13 cellular contexts compared by ENCODE assay signal in genomic region chr17:1630662-1631061, GRCh38. TPM values are rescaled to one million over a fixed set of nuclear protein-coding genes. Genes with fewer than 3 reads are reported as not detected.
DNase-seq lines count a peak whose midpoint lies in the region; ATAC-seq, FAIRE-seq and TF ChIP-seq lines count a peak whose summit lies in the region.
"Had no signal": no experiment of that assay in that cellular context is flagged by ENCODE, and none has a peak within 500 bp of the region (broad histone marks: within the 10 kb centered on the region; RNA-seq: fewer than 3 reads in every experiment).

No MANE protein-coding gene starts in this region.

- CTCF ChIA-PET in CD8-positive, alpha-beta memory T cell (lab: Charles Lee) = interaction anchor here (0.6 to 5.7 kb wide), 15 partner anchors 8 to 269 kb away, joined by 3 to 49 read pairs (median 3); partner anchors contain the start of genes INPP5K, RILP and SCARF1

- H3K4me1 ChIP-seq in CD8-positive, alpha-beta memory T cell (ENCODE audit: insufficient read depth, low read length) = peaks cover 17% of the 10 kb centered on the region
- peaks cover 0 to 36% (median 9%) of the 10 kb centered on the region in 3 donors for H3K4me1 ChIP-seq in gastroesophageal sphincter

- peak; percentile 71 for DNase-seq in A172 (ENCODE audit: low spot score)
- no peak for DNase-seq in CD8-positive, alpha-beta memory T cell
- DNase-seq in NOMO-1 treated with dmso at 0.1 percent for 144 hours (lab: John Stamatoyannopoulos, UW; ENCODE audit: unreplicated experiment) = peak; percentile 14
- no peak for DNase-seq in immature natural killer cell
- DNase-seq in frontal cortex (ENCODE audit: low spot score in 2 of 2) = no peak
- DNase-seq in stimulated activated CD4-positive, alpha-beta T cell treated with anti-CD3 and anti-CD28 coated beads, Interleukin-4, amount 100 ng/mL, for 24 hours = no peak
- DNase-seq in stimulated activated CD4-positive, alpha-beta T cell treated with anti-CD3 and anti-CD28 coated beads, Interleukin-4, amount 100 ng/mL, for 1 hour = no peak
- DNase-seq: NCI-H510A treated with DMSO at 0.1 percent for 48 hours had no signal

- H3K27me3 ChIP-seq in CD8-positive, alpha-beta memory T cell (ENCODE audit: insufficient read depth, low read length, poor library complexity, severe bottlenecking) = no peaks in the 10 kb centered on the region
- H3K27me3 ChIP-seq in gastroesophageal sphincter = no peaks in the 10 kb centered on the region

- ATAC-seq in gastroesophageal sphincter = no peak

- 67 to 71% methylated on average over 3 to 4 of the region's 4 CpGs for WGBS in gastroesophageal sphincter (ENCODE audit: low coverage in 1 of 2), 2 donors

- POLR2A ChIA-PET in CD8-positive, alpha-beta memory T cell (lab: Charles Lee) = interaction anchor here (0.6 to 2.3 kb wide), 7 partner anchors 13 to 265 kb away, joined by 3 to 20 read pairs (median 7); partner anchors contain the start of genes INPP5K, RILP and SCARF1

- no peaks in the 10 kb centered on the region for H3K36me3 ChIP-seq in CD8-positive, alpha-beta memory T cell (ENCODE audit: insufficient read depth, low read length)
- H3K36me3 ChIP-seq in gastroesophageal sphincter = peaks cover 0 to 12% of the 10 kb centered on the region in 2 donors
- H3K36me3 ChIP-seq: prostate gland had no signal

- no peak for TF ChIP-seq POLR2A in gastroesophageal sphincter (IDR thresholded peaks at IDR 0.05)

- no peak for TF ChIP-seq EP300 in gastroesophageal sphincter (IDR thresholded peaks at IDR 0.05)

- peak overlapping the region in 6 of 7 donors; percentile 83 to 93 (median 87) for H3K4me3 Mint-ChIP-seq in CD8-positive, alpha-beta memory T cell
- H3K4me3 Mint-ChIP-seq in immature natural killer cell = peak overlapping the region; percentile 72 to 92 (median 90)

- peak overlapping the region in 1 of 8 donors; percentile 54 for H3K27ac Mint-ChIP-seq in CD8-positive, alpha-beta memory T cell
- peak overlapping the region in 2 of 6 donors; percentile 46 to 92 for H3K27ac Mint-ChIP-seq in immature natural killer cell

- peaks cover 0 to 4% of the 10 kb centered on the region in 2 donors for H3K27me3 Mint-ChIP-seq in CD8-positive, alpha-beta memory T cell
- H3K27me3 Mint-ChIP-seq in immature natural killer cell (ENCODE audit: low read depth in 3 of 3) = peaks cover 9 to 24% (median 14%) of the 10 kb centered on the region in 3 donors

- H3K36me3 Mint-ChIP-seq in CD8-positive, alpha-beta memory T cell = peaks cover 0 to 7% (median 2%) of the 10 kb centered on the region in 3 donors
- H3K36me3 Mint-ChIP-seq in immature natural killer cell = peaks cover 0 to 4% (median 0%) of the 10 kb centered on the region in 3 donors

- no peak overlapping the region for H3K27ac ChIP-seq in CD8-positive, alpha-beta memory T cell (ENCODE audit: low read depth, low read length)
- no peak overlapping the region for H3K27ac ChIP-seq in gastroesophageal sphincter
- H3K27ac ChIP-seq: C4-2B, HL-60, prostate gland had no signal

- peaks cover 0 to 2% (median 0%) of the 10 kb centered on the region in 5 donors for H3K9me3 Mint-ChIP-seq in CD8-positive, alpha-beta memory T cell
- no peaks in the 10 kb centered on the region for H3K9me3 Mint-ChIP-seq in immature natural killer cell

- no peaks in the 10 kb centered on the region for H3K9me3 ChIP-seq in CD8-positive, alpha-beta memory T cell (ENCODE audit: low read length)
- H3K9me3 ChIP-seq in gastroesophageal sphincter = no peaks in the 10 kb centered on the region
- H3K9me3 ChIP-seq: prostate gland had no signal

- FAIRE-seq in frontal cortex (lab: Jason Lieb, UNC) = no peak

- TF ChIP-seq CTCF in gastroesophageal sphincter (IDR thresholded peaks at IDR 0.05) = no peak

- peaks cover 10 to 24% (median 11%) of the 10 kb centered on the region in 3 donors for H3K4me1 Mint-ChIP-seq in CD8-positive, alpha-beta memory T cell
- H3K4me1 Mint-ChIP-seq in immature natural killer cell = peaks cover 15 to 17% of the 10 kb centered on the region in 2 donors

- no peak overlapping the region for H3K4me3 ChIP-seq in CD8-positive, alpha-beta memory T cell (ENCODE audit: low read length)
- no peak overlapping the region for H3K4me3 ChIP-seq in gastroesophageal sphincter
- H3K4me3 ChIP-seq: lung, prostate gland had no signal

RNA-seq across cellular contexts. Expression of gene SLC43A2, which starts 2.0 kb away (rescaled TPM):
- 6.5 and 8.0 TPM in 2 replicates for total RNA-seq in A172 (2014; rRNA removed; shearing (Covaris generic))
- total RNA-seq in CD8-positive, alpha-beta memory T cell = 10 to 100 TPM in 1 of 2 experiments, 1 to 10 TPM in 1; 9.0 to 10.2 TPM
- 1.6 TPM for polyA plus RNA-seq in CD8-positive, alpha-beta memory T cell
- 1 to 10 TPM; 3.6 to 8.3 (median 4.5) TPM for polyA plus RNA-seq in immature natural killer cell
- 15.5 TPM for total RNA-seq in frontal cortex
- total RNA-seq in gastroesophageal sphincter = 10 to 100 TPM in 3 of 4 donors, 1 to 10 TPM in 1; 6.4 to 16.8 (median 10.4) TPM

RNA-seq across cellular contexts. Expression of gene SCARF1, which starts 14.9 kb away (rescaled TPM):
- 1.0 and 1.1 TPM in 2 replicates for total RNA-seq in A172 (2014; rRNA removed; shearing (Covaris generic))
- under 1 TPM; 0.71 to 0.94 TPM for total RNA-seq in CD8-positive, alpha-beta memory T cell
- polyA plus RNA-seq in CD8-positive, alpha-beta memory T cell = 0.39 TPM
- polyA plus RNA-seq in immature natural killer cell = under 1 TPM; 0.12 to 0.95 (median 0.64) TPM
- total RNA-seq in frontal cortex = 3.3 TPM
- 10 to 100 TPM in 3 of 4 donors, 1 to 10 TPM in 1; 8.9 to 16.8 (median 12.7) TPM for total RNA-seq in gastroesophageal sphincter

RNA-seq across cellular contexts. Expression of gene RILP, which starts 19.0 kb away (rescaled TPM):
- 5.6 and 20.3 TPM in 2 replicates for total RNA-seq in A172 (2014; rRNA removed; shearing (Covaris generic))
- total RNA-seq in CD8-positive, alpha-beta memory T cell = 1 to 10 TPM; 2.1 to 3.0 TPM
- polyA plus RNA-seq in CD8-positive, alpha-beta memory T cell = 3.7 TPM
- polyA plus RNA-seq in immature natural killer cell = 10 to 100 TPM in 1 of 3 donors, 1 to 10 TPM in 2; 5.0 to 12.7 (median 9.2) TPM
- total RNA-seq in frontal cortex = 2.9 TPM
- 10 to 100 TPM; 17.4 to 33.4 (median 22.2) TPM for total RNA-seq in gastroesophageal sphincter

RNA-seq across cellular contexts. Expression of gene PRPF8, which starts 54.0 kb away (rescaled TPM):
- total RNA-seq in A172 (2014; rRNA removed; shearing (Covaris generic)) = 77.9 and 90.5 TPM in 2 replicates
- total RNA-seq in CD8-positive, alpha-beta memory T cell = 100 to 1,000 TPM; 430 to 447 TPM
- polyA plus RNA-seq in CD8-positive, alpha-beta memory T cell = 209 TPM
- polyA plus RNA-seq in immature natural killer cell = 100 to 1,000 TPM in 1 of 3 donors, 10 to 100 TPM in 2; 57.0 to 198 (median 84.1) TPM
- total RNA-seq in frontal cortex (75.0 TPM), gastroesophageal sphincter (100 to 1,000 TPM; 111 to 195 (median 161) TPM)

Comparison
In these comparisons a context has a peak if more than half of its experiments do, and no peak if none do; other contexts are left out.
1. DNase-seq: peak in A172 (single experiment) and NOMO-1 treated with dmso at 0.1 percent for 144 hours (single experiment); none in CD8-positive, alpha-beta memory T cell (0 of 5), immature natural killer cell (0 of 3), frontal cortex (0 of 2), stimulated activated CD4-positive, alpha-beta T cell treated with anti-CD3 and anti-CD28 coated beads, Interleukin-4, amount 100 ng/mL, for 24 hours (single experiment) and stimulated activated CD4-positive, alpha-beta T cell treated with anti-CD3 and anti-CD28 coated beads, Interleukin-4, amount 100 ng/mL, for 1 hour (single experiment).